Comparison of ENCODE assay signal across 7 cellular contexts in genomic region chr1:117754061-117754969, GRCh38.
DNase-seq lines count a peak whose midpoint lies in the region; ATAC-seq and TF ChIP-seq lines count a peak whose summit lies in the region.

No MANE protein-coding gene starts in this region.

- in situ Hi-C loops in brain microvascular endothelial cell (cut with HindIII; ENCODE audit: low pct_ligation_motif_present, low sequenced_read_pairs) = loop anchor here (25.0 kb wide), 1 partner anchor 217 kb away; no protein-coding TSS in a partner anchor

- peaks cover 5 to 9% of the 10 kb centered on the region in 2 donors for H3K4me1 Mint-ChIP-seq in immature natural killer cell

- TF ChIP-seq CTCF in brain microvascular endothelial cell (IDR thresholded peaks at IDR 0.05; ENCODE audit: low read depth, low read length, missing control alignments) = peak; percentile 84

- no peaks in the 10 kb centered on the region for H3K27me3 ChIP-seq in brain microvascular endothelial cell (replicated peaks)

- H3K9me3 Mint-ChIP-seq in immature natural killer cell = peaks cover 0 to 2% (median 0%) of the 10 kb centered on the region in 6 donors

- no peak overlapping the region for H3K27ac ChIP-seq in brain microvascular endothelial cell

- DNase-seq in GM04504 (ENCODE audit: low read depth) (peak; percentile 32), NCI-H1092 (lab: John Stamatoyannopoulos, UW) (peak; percentile 77), SW480 (ENCODE audit: low spot score) (peak; percentile 55), brain microvascular endothelial cell (peak; percentile 57), immature natural killer cell (peak; percentile 28 to 40 (median 36)), smooth muscle cell of the brain vasculature (ENCODE audit: low read depth, low spot score) (peak; percentile 31)

- H3K27ac Mint-ChIP-seq in immature natural killer cell = no peak overlapping the region

- H3K36me3 Mint-ChIP-seq in immature natural killer cell = no peaks in the 10 kb centered on the region

- H3K4me3 ChIP-seq in brain microvascular endothelial cell (ENCODE audit: low read depth, low read length) = peak overlapping the region; percentile 26

- H3K27me3 Mint-ChIP-seq in immature natural killer cell (ENCODE audit: low read depth in 3 of 3) = peaks cover 6 to 17% (median 10%) of the 10 kb centered on the region in 3 donors

- H3K4me3 Mint-ChIP-seq in immature natural killer cell = no peak overlapping the region

- no peaks in the 10 kb centered on the region for H3K36me3 ChIP-seq in brain microvascular endothelial cell (replicated peaks)

- ATAC-seq in GM19452 (IDR thresholded peaks at IDR 0.05; ENCODE audit: unreplicated experiment) = no peak
